In genomic region chr5:82341325-82341724, GRCh38 we compare ENCODE assay signal across 23 cellular contexts.
"Had no signal": no experiment of that assay in that cellular context is flagged by ENCODE, and none has a peak within 500 bp of the region (broad histone marks: within the 10 kb centered on the region; RNA-seq: fewer than 3 reads in every experiment).

No MANE protein-coding gene starts in this region.

- H3K4me2 ChIP-seq: hepatocyte had no signal

- FAIRE-seq: endothelial cell of umbilical vein had no signal

- H3K4me1 ChIP-seq: stomach, transverse colon had no signal

- H3K9me3 ChIP-seq: neutrophil, psoas muscle, spleen, stomach, thoracic aorta, transverse colon had no signal

- H3K27ac ChIP-seq: coronary artery, foreskin keratinocyte, hepatocyte, neutrophil, psoas muscle, spleen, stomach, transverse colon had no signal

- H3K79me2 ChIP-seq: hepatocyte had no signal

- ATAC-seq: foreskin keratinocyte; psoas muscle; sciatic nerve; stimulated activated naive B cell treated with anti-CD40 and anti-IgM and Interleukin-4, amounts not matched to agents 10 μg/mL and 1 μg/mL and 100 μg/mL, for 72 hours had no signal

- H2AFZ ChIP-seq: hepatocyte had no signal

- H3K4me3 ChIP-seq: coronary artery, hepatocyte, psoas muscle, spleen, stomach, thoracic aorta, transverse colon had no signal

- DNase-seq: effector CD4-positive, alpha-beta T cell; endodermal cell; erythroblast; foreskin keratinocyte; kidney glomerular epithelial cell; mesendoderm; naive B cell; nephron progenitor cell; psoas muscle; spleen; stimulated activated CD4-positive, alpha-beta T cell treated with anti-CD3 and anti-CD28 coated beads, Interleukin-15, amount 100 ng/mL, for 24 hours; stimulated activated CD4-positive, alpha-beta T cell treated with anti-CD3 and anti-CD28 coated beads, Interleukin-2, amount 100 ng/mL, for 24 hours; stimulated activated CD4-positive, alpha-beta T cell treated with anti-CD3 and anti-CD28 coated beads, Interleukin-4, amount 100 ng/mL, for 4 hours; stimulated activated naive B cell treated with anti-CD40 and anti-IgM and Interleukin-4, amounts not matched to agents 10 μg/mL and 1 μg/mL and 100 μg/mL, for 72 hours; stomach; substantia nigra; transverse colon had no signal

- H3K27me3 ChIP-seq: hepatocyte, neutrophil, spleen, stomach, transverse colon had no signal

- H3K36me3 ChIP-seq: neutrophil, spleen, stomach, thoracic aorta, transverse colon had no signal
